ENCODE assay signal across 8 cellular contexts in genomic region chr1:43969746-43970466, GRCh38. TPM values are rescaled to one million over a fixed set of nuclear protein-coding genes. Genes with fewer than 3 reads are reported as not detected.
DNase-seq lines count a peak whose midpoint lies in the region; ATAC-seq, FAIRE-seq and TF ChIP-seq lines count a peak whose summit lies in the region.

TSS of gene DPH2 (plus strand) at chr1:43970010. CDS start at chr1:43970176, 166 bp downstream.

- ATAC-seq in GM19025 (IDR thresholded peaks at IDR 0.05; ENCODE audit: low read depth, unreplicated experiment): peak; percentile 73
- peak; percentile 85 for ATAC-seq in HG03342 (IDR thresholded peaks at IDR 0.05; ENCODE audit: unreplicated experiment)

- peaks cover 5% of the 10 kb centered on the region for H3K9me1 ChIP-seq in keratinocyte (ENCODE audit: control insufficient read depth, extremely low read depth, insufficient read depth, low read length)

- peak within 1 kb of the TSS; percentile 85 for H3K4me2 ChIP-seq in keratinocyte (ENCODE audit: control insufficient read depth, extremely low read depth, insufficient read depth, low read depth, low read length)

- H3K27ac ChIP-seq in keratinocyte (ENCODE audit: control insufficient read depth, insufficient read depth, low read length): peak within 1 kb of the TSS; percentile 68

- peaks cover 21 to 30% of the 10 kb centered on the region in 2 experiments for H3K36me3 ChIP-seq in keratinocyte (ENCODE audit: control insufficient read depth in 2 of 2, extremely low read depth in 1 of 2, insufficient read depth in 2 of 2, low read length in 2 of 2)

- dilution Hi-C loops in keratinocyte (cut with MboI; ENCODE audit: extremely low pct_ligation_motif_present, low sequenced_read_pairs): no loop called here

- H3K9ac ChIP-seq in keratinocyte (ENCODE audit: control insufficient read depth, extremely low read depth, insufficient read depth, low read length): peak within 1 kb of the TSS; percentile 87

- H3K27me3 ChIP-seq in keratinocyte (ENCODE audit: control insufficient read depth, extremely low read depth, insufficient read depth, low read length): no peaks in the 10 kb centered on the region

- H3K4me3 ChIP-seq in keratinocyte (ENCODE audit: control insufficient read depth in 2 of 3, extremely low read depth in 1 of 3, insufficient read depth in 2 of 3, low read depth in 1 of 3, low read length in 3 of 3): peak within 1 kb of the TSS; percentile 91 to 98 (median 97)

- no peak for TF ChIP-seq CTCF in AG09319 (IDR thresholded peaks at IDR 0.05; ENCODE audit: low read depth, low read length)
- peak in 1 of 3 experiments; percentile 19 for TF ChIP-seq CTCF in keratinocyte (optimal IDR thresholded peaks at IDR 0.05 in 1 of 3, IDR thresholded peaks at IDR 0.05 in 1 of 3, conservative IDR thresholded peaks at IDR 0.05 in 1 of 3; ENCODE audit: extremely low read depth in 1 of 3, insufficient read depth in 2 of 3, low read length in 3 of 3)

- peak within 1 kb of the TSS; percentile 90 for H2AFZ ChIP-seq in keratinocyte (ENCODE audit: control insufficient read depth, low read length)

- H3K4me1 ChIP-seq in keratinocyte (ENCODE audit: control insufficient read depth, extremely low read depth, insufficient read depth, low read length): peaks cover 16% of the 10 kb centered on the region

- DNase-seq in AG09319 (ENCODE audit: extremely low read depth, low read depth) (peak; percentile 88), NCI-H460 (ENCODE audit: extremely low read depth, low read depth) (peak; percentile 90), cerebellar nuclear complex (lab: John Stamatoyannopoulos, UW) (peak; percentile 79 to 93), keratinocyte (ENCODE audit: low read depth, low spot score) (no peak)
- peak; percentile 90 for DNase-seq in activated CD4-positive, CD25-positive, alpha-beta regulatory T cell treated with anti-CD3 and anti-CD28 coated beads, Interleukin-2, amount 50 U/mL, for 72 hours
- peak; percentile 98 for DNase-seq in stimulated activated CD4-positive, alpha-beta T cell treated with anti-CD3 and anti-CD28 coated beads, Interleukin-15, amount 100 ng/mL, for 24 hours

- H3K9me3 ChIP-seq in keratinocyte (ENCODE audit: control insufficient read depth, low read depth, low read length): no peaks in the 10 kb centered on the region

- H3K79me2 ChIP-seq in keratinocyte (ENCODE audit: control insufficient read depth, insufficient read depth, low read length): peaks cover 19% of the 10 kb centered on the region

- peak; percentile 95 for FAIRE-seq in keratinocyte (lab: Jason Lieb, UNC)

- H4K20me1 ChIP-seq in keratinocyte (ENCODE audit: control insufficient read depth, extremely low read depth, insufficient read depth, low read length): no peaks in the 10 kb centered on the region

RNA-seq across cellular contexts. Expression of gene DPH2, which starts in this region (rescaled TPM):
- total RNA-seq in NCI-H460 (2014; rRNA removed; shearing (Covaris generic)): 28.1 and 28.9 TPM in 2 replicates
- 60.8 and 65.8 TPM in 2 replicates for polyA plus RNA-seq in NCI-H460 (2014; cell fraction: nucleus; rRNA removed)
- polyA plus RNA-seq in keratinocyte: 30.3 to 35.1 TPM (median 33.5 TPM) in 3 replicates
- polyA plus RNA-seq in keratinocyte (2011; ENCODE audit: low read depth): 20.3 TPM
- 20.0 and 29.5 TPM in 2 replicates for polyA plus RNA-seq in keratinocyte (2011; cell fraction: cytosol; rRNA removed)
- 72.0 and 76.9 TPM in 2 replicates for polyA plus RNA-seq in keratinocyte (2011; cell fraction: nucleus; rRNA removed)
- 25.8 and 25.9 TPM in 2 replicates for polyA plus RNA-seq in keratinocyte (2012; ENCODE audit: low replicate concordance)
- polyA minus RNA-seq in keratinocyte: 29.9 to 66.6 TPM (median 33.9 TPM) in 3 replicates
- polyA minus RNA-seq in keratinocyte (2011; cell fraction: cytosol; rRNA and poly(A)+ RNA removed): 35.1 TPM
- polyA minus RNA-seq in keratinocyte (2011; cell fraction: nucleus; rRNA and poly(A)+ RNA removed): 19.2 and 21.3 TPM in 2 replicates
